Comparison of ENCODE assay signal across 21 cellular contexts in genomic region chr4:178311992-178312391, GRCh38.
"Had no signal": no experiment of that assay in that cellular context is flagged by ENCODE, and none has a peak within 500 bp of the region (broad histone marks: within the 10 kb centered on the region; RNA-seq: fewer than 3 reads in every experiment).

No MANE protein-coding gene starts in this region.

- DNase-seq: dermis blood vessel endothelial cell; dorsolateral prefrontal cortex; effector CD4-positive, alpha-beta T cell; effector memory CD4-positive, alpha-beta T cell; foreskin keratinocyte; heart left ventricle; hypothalamus; immature natural killer cell; islet precursor cell; kidney; kidney glomerular epithelial cell; left lung; left ventricle myocardium superior; lower lobe of right lung; mesenchymal stem cell had no signal

- FAIRE-seq: endothelial cell of umbilical vein, frontal cortex had no signal

- H3K36me3 ChIP-seq: esophagus muscularis mucosa, gastroesophageal sphincter, heart left ventricle, left lung, lower lobe of right lung had no signal

- H3K9me3 ChIP-seq: esophagus muscularis mucosa, gastroesophageal sphincter, heart left ventricle, left lung, lower lobe of right lung had no signal

- H3K4me1 ChIP-seq: esophagus muscularis mucosa, foreskin keratinocyte, gastroesophageal sphincter, heart left ventricle, left lung, lower lobe of right lung had no signal

- H3K4me3 ChIP-seq: coronary artery, dorsolateral prefrontal cortex, esophagus muscularis mucosa, gastroesophageal sphincter, heart left ventricle, hepatocyte, left lung, lower lobe of right lung had no signal

- ATAC-seq: foreskin keratinocyte, gastroesophageal sphincter, heart left ventricle, left lung, left ventricle myocardium superior, lower lobe of right lung had no signal
